21 cellular contexts compared by ENCODE assay signal in genomic region chr4:112206431-112206830, GRCh38.
"Had no signal": no experiment of that assay in that cellular context is flagged by ENCODE, and none has a peak within 500 bp of the region (broad histone marks: within the 10 kb centered on the region; RNA-seq: fewer than 3 reads in every experiment).

No MANE protein-coding gene starts in this region.

- H3K4me1 Mint-ChIP-seq: stimulated activated effector memory CD8-positive, alpha-beta T cell treated with anti-CD3 and anti-CD28 coated beads, Interleukin-12 subunit alpha, Interleukin-12 subunit beta, amount 100 ng/mL, for 72 hours had no signal

- H3K27ac Mint-ChIP-seq: mesothelial cell of epicardium; natural killer cell treated with Interleukin-12 subunit alpha and Interleukin-12 subunit beta and Interleukin-15 and Interleukin-18, amount 100 ng/mL, for 72 hours; stimulated activated effector memory CD8-positive, alpha-beta T cell treated with anti-CD3 and anti-CD28 coated beads, Interleukin-12 subunit alpha, Interleukin-12 subunit beta, amount 100 ng/mL, for 72 hours had no signal

- H3K36me3 Mint-ChIP-seq: mesothelial cell of epicardium; natural killer cell treated with Interleukin-12 subunit alpha and Interleukin-12 subunit beta and Interleukin-15 and Interleukin-18, amount 100 ng/mL, for 72 hours; stimulated activated effector memory CD8-positive, alpha-beta T cell treated with anti-CD3 and anti-CD28 coated beads, Interleukin-12 subunit alpha, Interleukin-12 subunit beta, amount 100 ng/mL, for 72 hours had no signal

- H3K9me3 Mint-ChIP-seq: activated T-cell treated with anti-CD3 and anti-CD28 coated beads, Interleukin-2, amount 50 U/mL, for 4 hours; mesothelial cell of epicardium; natural killer cell treated with Interleukin-12 subunit alpha and Interleukin-12 subunit beta and Interleukin-15 and Interleukin-18, amount 100 ng/mL, for 72 hours; stimulated activated effector memory CD8-positive, alpha-beta T cell treated with anti-CD3 and anti-CD28 coated beads, Interleukin-12 subunit alpha, Interleukin-12 subunit beta, amount 100 ng/mL, for 72 hours had no signal

- H3K4me3 Mint-ChIP-seq: activated T-cell treated with anti-CD3 and anti-CD28 coated beads, Interleukin-2, amount 50 U/mL, for 4 hours; mesothelial cell of epicardium; natural killer cell treated with Interleukin-12 subunit alpha and Interleukin-12 subunit beta and Interleukin-15 and Interleukin-18, amount 100 ng/mL, for 72 hours; stimulated activated effector memory CD8-positive, alpha-beta T cell treated with anti-CD3 and anti-CD28 coated beads, Interleukin-12 subunit alpha, Interleukin-12 subunit beta, amount 100 ng/mL, for 72 hours had no signal

- H3K27me3 ChIP-seq: ascending aorta, gastroesophageal sphincter, heart right ventricle, left lung, neutrophil, sigmoid colon, stomach had no signal

- DNase-seq: activated CD4-positive, alpha-beta T cell treated with anti-CD3 and anti-CD28 coated beads, Interleukin-2, amount 50 U/mL, for 1 hour; activated CD4-positive, CD25-positive, alpha-beta regulatory T cell treated with anti-CD3 and anti-CD28 coated beads, Interleukin-2, amount 50 U/mL, for 72 hours; activated CD8-positive, alpha-beta memory T cell treated with anti-CD3 and anti-CD28 coated beads, Interleukin-2, amount 50 U/mL, for 4 hours; activated effector memory CD4-positive, alpha-beta T cell treated with Interleukin-2 at 50 U/mL for 16 hours; activated naive CD4-positive, alpha-beta T cell treated with anti-CD3 and anti-CD28 coated beads, Interleukin-2, amount 50 U/mL, for 16 hours; activated T-cell treated with anti-CD3 and anti-CD28 coated beads, Interleukin-2, amount 50 U/mL, for 4 hours; heart right ventricle; left lung; sigmoid colon; stimulated activated CD4-positive, alpha-beta T cell treated with anti-CD3 and anti-CD28 coated beads, Interleukin-4, amount 100 ng/mL, for 24 hours; stomach; trophoblast cell had no signal

- H3K9me3 ChIP-seq: ascending aorta, gastroesophageal sphincter, heart right ventricle, left lung, neutrophil, sigmoid colon, stomach had no signal

- H3K27ac ChIP-seq: ascending aorta, coronary artery, gastroesophageal sphincter, heart right ventricle, left lung, neutrophil, sigmoid colon, stomach, VCaP had no signal

- ATAC-seq: activated T-cell treated with anti-CD3 and anti-CD28 coated beads, Interleukin-2, amount 50 U/mL, for 4 hours; esophagus mucosa; gastroesophageal sphincter; heart right ventricle; left lung; natural killer cell treated with Interleukin-12 subunit alpha and Interleukin-12 subunit beta and Interleukin-15 and Interleukin-18, amount 100 ng/mL, for 72 hours; stimulated activated effector memory CD8-positive, alpha-beta T cell treated with anti-CD3 and anti-CD28 coated beads, Interleukin-12 subunit alpha, Interleukin-12 subunit beta, amount 100 ng/mL, for 72 hours had no signal
